1 cellular context compared by ENCODE assay signal in the genomic region with DNA sequence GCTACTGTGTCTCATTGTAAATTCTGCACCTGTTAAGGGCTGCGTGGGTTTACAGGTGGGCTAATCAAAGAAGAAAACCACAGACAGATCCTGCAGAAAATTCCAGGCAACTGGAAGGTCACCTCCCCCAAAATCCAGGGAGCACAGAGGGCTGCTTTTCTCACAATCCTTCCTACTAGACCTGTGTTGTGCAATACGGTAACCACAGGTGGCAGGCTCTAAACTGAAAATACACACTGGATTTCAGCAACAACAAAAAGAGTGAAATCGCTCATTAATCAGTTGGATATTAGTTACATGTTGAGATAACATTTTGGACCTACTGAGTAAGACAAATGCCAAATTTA.
TF ChIP-seq lines count a peak whose summit lies in the region.

No MANE protein-coding gene starts in this region.

TF ChIP-seq in K562, 482 proteins besides CTCF, POLR2A, EP300 and RAD21:
- TF ChIP-seq, protein P1, sequence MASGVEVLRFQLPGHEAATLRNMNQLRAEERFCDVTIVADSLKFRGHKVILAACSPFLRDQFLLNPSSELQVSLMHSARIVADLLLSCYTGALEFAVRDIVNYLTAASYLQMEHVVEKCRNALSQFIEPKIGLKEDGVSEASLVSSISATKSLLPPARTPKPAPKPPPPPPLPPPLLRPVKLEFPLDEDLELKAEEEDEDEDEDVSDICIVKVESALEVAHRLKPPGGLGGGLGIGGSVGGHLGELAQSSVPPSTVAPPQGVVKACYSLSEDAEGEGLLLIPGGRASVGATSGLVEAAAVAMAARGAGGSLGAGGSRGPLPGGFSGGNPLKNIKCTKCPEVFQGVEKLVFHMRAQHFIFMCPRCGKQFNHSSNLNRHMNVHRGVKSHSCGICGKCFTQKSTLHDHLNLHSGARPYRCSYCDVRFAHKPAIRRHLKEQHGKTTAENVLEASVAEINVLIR (CRISPR knock-in tag; IDR thresholded peaks at IDR 0.05): no peak
- TF ChIP-seq, protein P2, sequence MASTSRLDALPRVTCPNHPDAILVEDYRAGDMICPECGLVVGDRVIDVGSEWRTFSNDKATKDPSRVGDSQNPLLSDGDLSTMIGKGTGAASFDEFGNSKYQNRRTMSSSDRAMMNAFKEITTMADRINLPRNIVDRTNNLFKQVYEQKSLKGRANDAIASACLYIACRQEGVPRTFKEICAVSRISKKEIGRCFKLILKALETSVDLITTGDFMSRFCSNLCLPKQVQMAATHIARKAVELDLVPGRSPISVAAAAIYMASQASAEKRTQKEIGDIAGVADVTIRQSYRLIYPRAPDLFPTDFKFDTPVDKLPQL (IDR thresholded peaks at IDR 0.05; ENCODE audit: extremely low read depth, insufficient read length): no peak
- no peak for TF ChIP-seq ZEB2 (IDR thresholded peaks at IDR 0.05)
- no peak for TF ChIP-seq GTF2A2 (tag; IDR thresholded peaks at IDR 0.05)
- peak; percentile 52; the same call in 1 of the 2 replicates for TF ChIP-seq CEBPB (tag; IDR thresholded peaks at IDR 0.05)
TF ChIP-seq in K562: peak in this region for 1.
